ENCODE assay signal across 1 cellular context in the genomic region with DNA sequence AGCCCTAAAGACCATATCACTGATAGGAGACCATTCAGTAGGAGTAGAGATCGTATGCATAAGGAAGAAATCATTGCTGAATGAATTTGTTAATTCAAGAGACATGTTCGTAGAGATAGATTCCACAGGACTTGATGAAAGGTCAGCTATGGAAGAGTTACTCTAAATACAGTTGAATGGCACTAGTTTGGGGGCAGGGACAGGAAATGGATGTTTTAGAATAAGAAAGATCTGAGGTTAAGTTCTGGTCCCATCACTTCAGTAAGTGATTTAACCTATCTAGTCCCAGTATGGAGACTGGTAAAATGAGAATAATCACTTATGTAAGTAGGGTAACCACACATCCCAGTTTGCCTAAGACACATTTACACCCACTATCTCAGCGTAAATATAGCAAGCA.
TF ChIP-seq lines count a peak whose summit lies in the region.

No MANE protein-coding gene starts in this region.

TF ChIP-seq in H1, 55 proteins besides CTCF, POLR2A, EP300 and RAD21:
- TF ChIP-seq BCL11A (IDR thresholded peaks at IDR 0.05; ENCODE audit: low read depth in 2 of 2, low read length in 2 of 2) (no peak), SP4 (IDR thresholded peaks at IDR 0.05; ENCODE audit: low read length) (no peak), SIRT6 (IDR thresholded peaks at IDR 0.05; ENCODE audit: low read length) (no peak), TBP (IDR thresholded peaks at IDR 0.05; ENCODE audit: low read depth, low read length) (no peak), SUZ12 (IDR thresholded peaks at IDR 0.05; ENCODE audit: low read length) (no peak), CHD1 (IDR thresholded peaks at IDR 0.05; ENCODE audit: low read depth, low read length) (no peak), SIN3A (conservative IDR thresholded peaks at IDR 0.05 in 1 of 2, IDR thresholded peaks at IDR 0.05 in 1 of 2; ENCODE audit: low read depth in 1 of 2, low read length in 2 of 2) (no peak), SAP30 (IDR thresholded peaks at IDR 0.05; ENCODE audit: insufficient read depth, insufficient replicate concordance, low read length) (no peak), TAF7 (optimal IDR thresholded peaks at IDR 0.05; ENCODE audit: borderline replicate concordance, low read depth, low read length) (no peak)
